Comparison of ENCODE assay signal across 27 cellular contexts in the genomic region with DNA sequence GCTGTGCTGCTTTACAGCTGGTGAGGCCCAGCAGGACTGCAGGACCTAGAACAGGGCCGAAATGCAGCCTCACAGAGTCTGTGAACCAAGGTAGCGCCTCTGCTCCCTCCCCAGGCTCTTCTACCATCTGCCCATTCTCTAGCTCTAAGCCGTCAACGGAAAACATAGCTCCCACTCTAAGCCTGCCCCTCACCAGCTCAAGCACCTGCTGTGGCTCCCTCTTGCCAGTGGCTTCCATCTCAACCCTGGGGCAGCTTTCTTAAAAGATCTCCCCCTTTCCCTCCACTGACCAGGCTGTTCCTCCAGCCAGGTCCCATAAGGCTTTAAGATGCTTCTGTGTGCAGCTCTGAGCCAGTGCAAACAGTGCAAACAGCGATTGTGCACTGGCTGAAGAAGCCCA.
DNase-seq lines count a peak whose midpoint lies in the region; ATAC-seq, FAIRE-seq and TF ChIP-seq lines count a peak whose summit lies in the region.
"Had no signal": no experiment of that assay in that cellular context is flagged by ENCODE, and none has a peak within 500 bp of the region (broad histone marks: within the 10 kb centered on the region; RNA-seq: fewer than 3 reads in every experiment).

No MANE protein-coding gene starts in this region.

- H3K4me1 ChIP-seq in HEK293 (ENCODE audit: control insufficient read depth, insufficient read depth, low read length) (no peaks in the 10 kb centered on the region), astrocyte (ENCODE audit: insufficient read depth, low read length) (peaks cover 6% of the 10 kb centered on the region), neuronal stem cell (ENCODE audit: control insufficient read depth in 2 of 2, insufficient read depth in 1 of 2, low read depth in 1 of 2, low read length in 2 of 2) (no peaks in the 10 kb centered on the region)
- H3K4me1 ChIP-seq: Caco-2 had no signal

- no peaks in the 10 kb centered on the region for H3K27me3 Mint-ChIP-seq in activated naive CD8-positive, alpha-beta T cell
- no peaks in the 10 kb centered on the region for H3K27me3 Mint-ChIP-seq in activated naive CD8-positive, alpha-beta T cell treated with anti-CD3 and anti-CD28 coated beads, Interleukin-2, amount 50 U/mL, for 24 hours
- no peaks in the 10 kb centered on the region for H3K27me3 Mint-ChIP-seq in astrocyte (ENCODE audit: low read depth, unreplicated experiment)
- H3K27me3 Mint-ChIP-seq: CD4-positive, CD25-positive, alpha-beta regulatory T cell had no signal

- no peak overlapping the region for H3K4ac ChIP-seq in neuronal stem cell (ENCODE audit: low read length)

- H3K27ac ChIP-seq in HEK293 (ENCODE audit: extremely low read depth, low read depth, low read length) (no peak overlapping the region), astrocyte (ENCODE audit: low read depth, low read length) (no peak overlapping the region), neuronal stem cell (replicated peaks; ENCODE audit: low read length) (no peak overlapping the region)
- H3K27ac ChIP-seq: GM23248, PC-9 had no signal

- H3K4me3 Mint-ChIP-seq in activated naive CD8-positive, alpha-beta T cell = no peak overlapping the region
- H3K4me3 Mint-ChIP-seq in activated naive CD8-positive, alpha-beta T cell treated with anti-CD3 and anti-CD28 coated beads, Interleukin-2, amount 50 U/mL, for 24 hours = no peak overlapping the region
- H3K4me3 Mint-ChIP-seq in astrocyte (ENCODE audit: unreplicated experiment) = no peak overlapping the region

- H3K79me2 ChIP-seq in astrocyte (ENCODE audit: insufficient read depth, low read length) = peaks cover 72% of the 10 kb centered on the region

- H3K9ac ChIP-seq in astrocyte (ENCODE audit: low read length) (no peak overlapping the region), neuronal stem cell (ENCODE audit: low read depth, low read length, poor library complexity) (peak overlapping the region; percentile 44)
- H3K9ac ChIP-seq: GM23248, SK-N-SH had no signal

- no peaks in the 10 kb centered on the region for H3K9me3 Mint-ChIP-seq in activated naive CD8-positive, alpha-beta T cell (ENCODE audit: low read depth)
- H3K9me3 Mint-ChIP-seq in activated naive CD8-positive, alpha-beta T cell treated with anti-CD3 and anti-CD28 coated beads, Interleukin-2, amount 50 U/mL, for 24 hours = no peaks in the 10 kb centered on the region
- H3K9me3 Mint-ChIP-seq in astrocyte (ENCODE audit: unreplicated experiment) = no peaks in the 10 kb centered on the region
- H3K9me3 Mint-ChIP-seq: CD4-positive, CD25-positive, alpha-beta regulatory T cell had no signal

- peaks cover 6% of the 10 kb centered on the region for H3K79me1 ChIP-seq in neuronal stem cell (ENCODE audit: low read depth, low read length)

- no peaks in the 10 kb centered on the region for H3K36me3 Mint-ChIP-seq in activated naive CD8-positive, alpha-beta T cell
- H3K36me3 Mint-ChIP-seq in activated naive CD8-positive, alpha-beta T cell treated with anti-CD3 and anti-CD28 coated beads, Interleukin-2, amount 50 U/mL, for 24 hours (ENCODE audit: low read depth) = peaks cover 20% of the 10 kb centered on the region
- peaks cover 13% of the 10 kb centered on the region for H3K36me3 Mint-ChIP-seq in astrocyte (ENCODE audit: low read depth, unreplicated experiment)

- ATAC-seq in activated naive CD8-positive, alpha-beta T cell treated with anti-CD3 and anti-CD28 coated beads, Interleukin-2, amount 50 U/mL, for 24 hours = no peak

- no peaks in the 10 kb centered on the region for H3K4me1 Mint-ChIP-seq in activated naive CD8-positive, alpha-beta T cell (ENCODE audit: low read depth)
- H3K4me1 Mint-ChIP-seq in activated naive CD8-positive, alpha-beta T cell treated with anti-CD3 and anti-CD28 coated beads, Interleukin-2, amount 50 U/mL, for 24 hours = no peaks in the 10 kb centered on the region
- H3K4me1 Mint-ChIP-seq in astrocyte (ENCODE audit: low read depth, unreplicated experiment) = peaks cover 2% of the 10 kb centered on the region
- H3K4me1 Mint-ChIP-seq: CD4-positive, CD25-positive, alpha-beta regulatory T cell had no signal

- no peak overlapping the region for H3K18ac ChIP-seq in neuronal stem cell (ENCODE audit: low read length)

- no peak overlapping the region for H4K8ac ChIP-seq in neuronal stem cell (ENCODE audit: low read depth, low read length)

- H2AFZ ChIP-seq in astrocyte (ENCODE audit: low read depth, low read length) = no peak overlapping the region
- no peak overlapping the region for H2AFZ ChIP-seq in neuronal stem cell (ENCODE audit: low read length)
- H2AFZ ChIP-seq: GM23248, PC-9 had no signal

- peak overlapping the region; percentile 17 for H2BK5ac ChIP-seq in neuronal stem cell (ENCODE audit: low read length)

- peaks cover 99% of the 10 kb centered on the region for H4K20me1 ChIP-seq in astrocyte (ENCODE audit: insufficient read depth, low read length)

- H3K9me3 ChIP-seq in HEK293 (ENCODE audit: control insufficient read depth, insufficient read depth, low read depth, low read length) (no peaks in the 10 kb centered on the region), astrocyte (ENCODE audit: insufficient read depth, low read depth, low read length) (no peaks in the 10 kb centered on the region), neuronal stem cell (replicated peaks in 1 of 2; ENCODE audit: control insufficient read depth in 2 of 2, insufficient read depth in 1 of 2, low read depth in 1 of 2, low read length in 2 of 2) (peaks cover 0 to 4% of the 10 kb centered on the region in 2 donors)
- H3K9me3 ChIP-seq: BE2C, Caco-2, SK-N-SH had no signal

- H2BK12ac ChIP-seq in neuronal stem cell (ENCODE audit: low read length) = no peak overlapping the region

- TF ChIP-seq CTCF in HEK293 (tag by site-specific recombination; IDR thresholded peaks at IDR 0.05) (no peak), astrocyte (IDR thresholded peaks at IDR 0.05; ENCODE audit: insufficient read depth, low read depth, low read length) (no peak)

- H2BK15ac ChIP-seq in neuronal stem cell (ENCODE audit: low read length) = no peak overlapping the region

- peak overlapping the region; percentile 89 for H4K91ac ChIP-seq in neuronal stem cell (ENCODE audit: low read depth, low read length, poor library complexity)

- no CpG with 5 or more reads among the region's 5 CpGs for WGBS in neuronal stem cell (ENCODE audit: extremely low coverage in 2 of 2, insufficient read length in 2 of 2, insufficient replicate concordance in 1 of 2), 2 donors

- H3K4me2 ChIP-seq in astrocyte (ENCODE audit: low read length) = no peak overlapping the region
- no peak overlapping the region for H3K4me2 ChIP-seq in neuronal stem cell (ENCODE audit: insufficient read depth, low read length, poor library complexity, severe bottlenecking)
- H3K4me2 ChIP-seq: PC-9, SK-N-SH had no signal

- H2AK5ac ChIP-seq in neuronal stem cell (ENCODE audit: low read depth, low read length) = no peak overlapping the region

- DNase-seq in activated naive CD8-positive, alpha-beta T cell treated with anti-CD3 and anti-CD28 coated beads, Interleukin-2, amount 50 U/mL, for 24 hours = no peak
- DNase-seq in astrocyte (ENCODE audit: low read depth) (no peak), neuronal stem cell (ENCODE audit: low spot score) (no peak), COLO668 (lab: John Stamatoyannopoulos, UW; ENCODE audit: unreplicated experiment) (no peak), LoVo (ENCODE audit: low spot score) (no peak)
- DNase-seq in activated T-cell treated with anti-CD3 and anti-CD28 coated beads, Interleukin-2, amount 50 U/mL, for 1 hour = no peak
- DNase-seq: BE2C; Caco-2; CD4-positive, CD25-positive, alpha-beta regulatory T cell; DMS 273 treated with DMSO at 0.1 percent for 48 hours; DMS79 treated with DMSO at 0.1 percent for 48 hours; GM23248; HCEC 1CT; MM.1S; NCI-H1048; NCI-H1436; NCI-H187 treated with DMSO at 0.1 percent for 48 hours; NCI-H2107; NCI-H2227 treated with DMSO at 0.1 percent for 48 hours; NCI-H510A; NCI-H748 treated with DMSO at 0.1 percent for 48 hours; PC-9; SIG-M5; SK-N-SH had no signal

- no peak overlapping the region for H3K14ac ChIP-seq in neuronal stem cell (ENCODE audit: low read length)

- H3K4me3 ChIP-seq in HEK293 (ENCODE audit: low read depth, low read length) (no peak overlapping the region), astrocyte (ENCODE audit: insufficient read depth, low read depth, low read length) (no peak overlapping the region), neuronal stem cell (ENCODE audit: low read length in 2 of 2) (no peak overlapping the region)
- H3K4me3 ChIP-seq: GM23248, PC-9 had no signal

- peak overlapping the region; percentile 20 for H3K23ac ChIP-seq in neuronal stem cell (ENCODE audit: low read depth, low read length, poor library complexity)

- H3K36me3 ChIP-seq in HEK293 (ENCODE audit: control insufficient read depth in 2 of 2, insufficient read depth in 1 of 2, low read length in 2 of 2) (peaks cover 0 to 75% of the 10 kb centered on the region in 2 experiments; a peak in 1 of 3 replicates), astrocyte (ENCODE audit: insufficient read depth, low read length) (peaks cover 61% of the 10 kb centered on the region), neuronal stem cell (replicated peaks in 1 of 2; ENCODE audit: control insufficient read depth in 2 of 2, insufficient read depth in 2 of 2, low read length in 2 of 2) (peaks cover 53 to 69% of the 10 kb centered on the region in 2 donors)

- CTCF ChIA-PET in HEK293 (lab: Yijun Ruan, JAX) = no interaction called here

- POLR2A ChIA-PET in HEK293 (lab: Yijun Ruan, JAX) = no interaction called here

- no peak for FAIRE-seq in astrocyte (lab: Jason Lieb, UNC)
- FAIRE-seq: GM12891 had no signal

- peak overlapping the region; percentile 11 for H3K27ac Mint-ChIP-seq in activated naive CD8-positive, alpha-beta T cell
- no peak overlapping the region for H3K27ac Mint-ChIP-seq in activated naive CD8-positive, alpha-beta T cell treated with anti-CD3 and anti-CD28 coated beads, Interleukin-2, amount 50 U/mL, for 24 hours
- peak overlapping the region; percentile 72 for H3K27ac Mint-ChIP-seq in astrocyte (ENCODE audit: unreplicated experiment)

- H3K27me3 ChIP-seq in astrocyte (ENCODE audit: insufficient read depth, low read length) (no peaks in the 10 kb centered on the region), neuronal stem cell (ENCODE audit: control insufficient read depth in 3 of 3, insufficient read depth in 3 of 3, low read depth in 1 of 3, low read length in 3 of 3) (no peaks in the 10 kb centered on the region)
- H3K27me3 ChIP-seq: BE2C had no signal

- H2BK120ac ChIP-seq in neuronal stem cell (ENCODE audit: low read depth, low read length) = no peak overlapping the region

TF ChIP-seq in HEK293, 187 proteins besides CTCF, POLR2A, EP300 and RAD21:
- peak; percentile 90 for TF ChIP-seq ZNF16 (tag by site-specific recombination; IDR thresholded peaks at IDR 0.05; ENCODE audit: low read depth)
- TF ChIP-seq, protein P1, sequence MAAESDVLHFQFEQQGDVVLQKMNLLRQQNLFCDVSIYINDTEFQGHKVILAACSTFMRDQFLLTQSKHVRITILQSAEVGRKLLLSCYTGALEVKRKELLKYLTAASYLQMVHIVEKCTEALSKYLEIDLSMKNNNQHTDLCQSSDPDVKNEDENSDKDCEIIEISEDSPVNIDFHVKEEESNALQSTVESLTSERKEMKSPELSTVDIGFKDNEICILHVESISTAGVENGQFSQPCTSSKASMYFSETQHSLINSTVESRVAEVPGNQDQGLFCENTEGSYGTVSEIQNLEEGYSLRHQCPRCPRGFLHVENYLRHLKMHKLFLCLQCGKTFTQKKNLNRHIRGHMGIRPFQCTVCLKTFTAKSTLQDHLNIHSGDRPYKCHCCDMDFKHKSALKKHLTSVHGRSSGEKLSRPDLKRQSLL (tag by site-specific recombination; IDR thresholded peaks at IDR 0.05) = no peak
